1 cellular context compared by ENCODE assay signal in the genomic region with DNA sequence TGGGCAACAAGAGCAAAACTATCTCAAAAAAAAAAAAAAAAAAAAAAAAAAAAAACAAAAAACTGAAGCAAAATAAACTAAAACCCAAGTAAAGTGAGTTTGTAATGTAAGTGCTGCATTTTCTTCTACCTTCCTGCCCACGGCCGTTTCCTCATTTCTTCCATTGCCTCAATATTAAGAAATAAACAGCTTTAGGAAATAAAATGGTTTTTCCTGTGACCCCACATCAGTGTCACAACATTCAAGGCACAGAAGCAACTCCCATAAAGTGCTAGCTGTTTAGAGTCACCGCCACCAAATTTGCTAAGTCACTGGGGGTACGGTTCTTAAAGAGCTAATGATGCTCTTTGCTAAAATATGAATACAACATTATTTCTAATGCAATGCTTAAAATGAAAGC.
TF ChIP-seq lines count a peak whose summit lies in the region.

No MANE protein-coding gene starts in this region.

TF ChIP-seq in GM12878, 131 proteins besides CTCF, POLR2A, EP300 and RAD21:
- TF ChIP-seq CHD1 (IDR thresholded peaks at IDR 0.05; ENCODE audit: low read depth, low read length) (0 out of 2 replicates have a peak, but pooled peaks have one; percentile 63), ZNF384 (IDR thresholded peaks at IDR 0.05; ENCODE audit: borderline replicate concordance, low read depth, low read length) (peak; percentile 32; the same call in 1 of the 2 replicates), SMARCA5 (IDR thresholded peaks at IDR 0.05) (no peak)
- TF ChIP-seq, protein P1, sequence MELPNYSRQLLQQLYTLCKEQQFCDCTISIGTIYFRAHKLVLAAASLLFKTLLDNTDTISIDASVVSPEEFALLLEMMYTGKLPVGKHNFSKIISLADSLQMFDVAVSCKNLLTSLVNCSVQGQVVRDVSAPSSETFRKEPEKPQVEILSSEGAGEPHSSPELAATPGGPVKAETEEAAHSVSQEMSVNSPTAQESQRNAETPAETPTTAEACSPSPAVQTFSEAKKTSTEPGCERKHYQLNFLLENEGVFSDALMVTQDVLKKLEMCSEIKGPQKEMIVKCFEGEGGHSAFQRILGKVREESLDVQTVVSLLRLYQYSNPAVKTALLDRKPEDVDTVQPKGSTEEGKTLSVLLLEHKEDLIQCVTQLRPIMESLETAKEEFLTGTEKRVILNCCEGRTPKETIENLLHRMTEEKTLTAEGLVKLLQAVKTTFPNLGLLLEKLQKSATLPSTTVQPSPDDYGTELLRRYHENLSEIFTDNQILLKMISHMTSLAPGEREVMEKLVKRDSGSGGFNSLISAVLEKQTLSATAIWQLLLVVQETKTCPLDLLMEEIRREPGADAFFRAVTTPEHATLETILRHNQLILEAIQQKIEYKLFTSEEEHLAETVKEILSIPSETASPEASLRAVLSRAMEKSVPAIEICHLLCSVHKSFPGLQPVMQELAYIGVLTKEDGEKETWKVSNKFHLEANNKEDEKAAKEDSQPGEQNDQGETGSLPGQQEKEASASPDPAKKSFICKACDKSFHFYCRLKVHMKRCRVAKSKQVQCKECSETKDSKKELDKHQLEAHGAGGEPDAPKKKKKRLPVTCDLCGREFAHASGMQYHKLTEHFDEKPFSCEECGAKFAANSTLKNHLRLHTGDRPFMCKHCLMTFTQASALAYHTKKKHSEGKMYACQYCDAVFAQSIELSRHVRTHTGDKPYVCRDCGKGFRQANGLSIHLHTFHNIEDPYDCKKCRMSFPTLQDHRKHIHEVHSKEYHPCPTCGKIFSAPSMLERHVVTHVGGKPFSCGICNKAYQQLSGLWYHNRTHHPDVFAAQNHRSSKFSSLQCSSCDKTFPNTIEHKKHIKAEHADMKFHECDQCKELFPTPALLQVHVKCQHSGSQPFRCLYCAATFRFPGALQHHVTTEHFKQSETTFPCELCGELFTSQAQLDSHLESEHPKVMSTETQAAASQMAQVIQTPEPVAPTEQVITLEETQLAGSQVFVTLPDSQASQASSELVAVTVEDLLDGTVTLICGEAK (IDR thresholded peaks at IDR 0.05; ENCODE audit: borderline replicate concordance), result 0 out of 2 replicates have a peak, but pooled peaks have one; percentile 15
